In the genomic region with DNA sequence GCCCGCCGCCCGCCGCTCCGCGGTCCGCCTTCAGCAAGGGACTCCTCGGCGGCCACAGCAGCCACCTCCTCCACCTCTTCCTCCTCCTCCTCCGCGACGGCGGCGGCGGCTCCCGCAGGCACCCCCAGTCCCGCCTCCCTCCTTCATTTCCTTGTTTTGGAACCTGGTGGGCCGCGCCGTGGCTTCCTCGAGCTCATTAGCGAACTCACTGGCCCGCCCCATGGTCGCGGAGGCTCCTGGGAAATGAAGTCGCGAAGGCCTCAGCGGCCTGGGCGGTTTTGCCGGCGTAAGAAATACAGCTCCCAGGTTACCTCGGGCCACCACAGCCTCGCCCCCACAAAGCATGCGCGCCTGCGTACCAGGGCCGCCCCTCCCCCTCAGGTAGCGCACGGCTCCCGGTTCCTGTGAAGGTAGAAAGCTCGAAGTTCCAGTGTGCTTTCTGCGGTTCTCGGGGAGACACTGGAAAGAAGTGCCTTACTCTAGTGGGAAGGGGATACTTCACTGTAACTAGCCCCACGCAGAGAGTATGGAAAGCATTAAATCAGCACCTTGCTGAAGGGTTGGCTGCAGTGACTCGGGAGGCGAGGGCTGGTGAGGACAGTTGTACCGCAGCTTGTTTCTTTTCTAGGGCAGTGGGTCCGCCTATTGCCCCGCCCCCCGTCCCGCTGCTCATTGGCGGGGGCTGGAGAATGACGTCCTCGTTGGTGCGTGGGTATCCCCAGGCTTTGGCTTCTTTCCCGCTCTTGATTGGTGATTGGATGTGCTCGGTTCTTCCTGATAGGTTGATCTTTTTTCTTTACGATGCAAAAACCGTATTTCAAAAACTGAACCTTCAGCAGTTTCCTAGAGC, we compare ENCODE assay signal across 8 cellular contexts. TPM values are rescaled to one million over a fixed set of nuclear protein-coding genes. Genes with fewer than 3 reads are reported as not detected.
DNase-seq lines count a peak whose midpoint lies in the region; ATAC-seq and TF ChIP-seq lines count a peak whose summit lies in the region.

A gene (minus strand): TSS at position 210 of the 850 bp plus-strand sequence. CDS start 333 bp downstream, outside the sequence.

- H3K4me3 Mint-ChIP-seq in activated CD4-positive, alpha-beta T cell treated with anti-CD3 and anti-CD28 coated beads, Interleukin-2, amount 10 ng/mL, durations not matched to agents 24 days and 14 days = peak within 1 kb of the TSS; percentile 98

- ATAC-seq in GM19324 (IDR thresholded peaks at IDR 0.05; ENCODE audit: low FRiP score, unreplicated experiment) (peak; percentile 83), HG03469 (IDR thresholded peaks at IDR 0.05; ENCODE audit: unreplicated experiment) (peak; percentile 47), left colon (peak; percentile 89)

- H3K27me3 Mint-ChIP-seq in activated CD4-positive, alpha-beta T cell treated with anti-CD3 and anti-CD28 coated beads, Interleukin-2, amount 10 ng/mL, durations not matched to agents 24 days and 14 days = no peaks in the 10 kb centered on the region

- intact Hi-C loops in activated CD4-positive, alpha-beta T cell treated with anti-CD3 and anti-CD28 coated beads, Interleukin-2, amount 10 ng/mL, durations not matched to agents 24 days and 14 days (cut with micrococcal nuclease) = loop anchor here (1.0 to 10.0 kb wide), 11 partner anchors 31 to 1718 kb away; a partner anchor contains a TSS
- intact Hi-C loops in left colon (cut with DNase I, micrococcal nuclease) = loop anchor here in 1 of 2 donors (5.0 kb wide), 1 partner anchor 57 kb away; a partner anchor contains a TSS

- H3K9me3 Mint-ChIP-seq in activated CD4-positive, alpha-beta T cell treated with anti-CD3 and anti-CD28 coated beads, Interleukin-2, amount 10 ng/mL, durations not matched to agents 24 days and 14 days = no peaks in the 10 kb centered on the region

- peak within 1 kb of the TSS; percentile 99 for H3K4me3 ChIP-seq in BJ (ENCODE audit: low read depth, low read length)
- H3K4me3 ChIP-seq in coronary artery = peak within 1 kb of the TSS; percentile 100

- peak within 1 kb of the TSS; percentile 98 for H3K27ac Mint-ChIP-seq in activated CD4-positive, alpha-beta T cell treated with anti-CD3 and anti-CD28 coated beads, Interleukin-2, amount 10 ng/mL, durations not matched to agents 24 days and 14 days

- POLR2A ChIA-PET in BJ (lab: Charles Lee) = interaction anchor here (0.5 to 2.1 kb wide), 3 partner anchors 12 to 61 kb away, joined by 3 to 29 read pairs (median 28); a partner anchor contains a TSS

- CTCF ChIA-PET in BJ (lab: Yijun Ruan, JAX) = interaction anchor here (0.8 to 2.6 kb wide), 2 partner anchors 19 to 133 kb away, joined by 3 to 9 read pairs; no protein-coding TSS in a partner anchor

- DNase-seq in BJ (ENCODE audit: low read depth) = peak; percentile 88
- DNase-seq in NCI-H526 treated with DMSO at 0.1 percent for 48 hours (lab: John Stamatoyannopoulos, UW) = peak; percentile 99
- DNase-seq in activated CD4-positive, alpha-beta T cell treated with anti-CD3 and anti-CD28 coated beads, Interleukin-2, amount 10 ng/mL, durations not matched to agents 24 days and 14 days = peak; percentile 99
- peak; percentile 99 for DNase-seq in coronary artery (ENCODE audit: low spot score)
- peak; percentile 98 to 99 for DNase-seq in left colon
- peak; percentile 98 for DNase-seq in stimulated activated CD4-positive, alpha-beta T cell treated with anti-CD3 and anti-CD28 coated beads, Interleukin-1b, Interleukin-23, amount 100 ng/mL, for 48 hours

- no peaks in the 10 kb centered on the region for H3K36me3 ChIP-seq in BJ (ENCODE audit: control insufficient read depth, insufficient read depth, low read length)

- no peaks in the 10 kb centered on the region for H3K27me3 ChIP-seq in BJ (ENCODE audit: control insufficient read depth, insufficient read depth, low read length)

- H3K4me1 Mint-ChIP-seq in activated CD4-positive, alpha-beta T cell treated with anti-CD3 and anti-CD28 coated beads, Interleukin-2, amount 10 ng/mL, durations not matched to agents 24 days and 14 days = peaks cover 45% of the 10 kb centered on the region

- H3K36me3 Mint-ChIP-seq in activated CD4-positive, alpha-beta T cell treated with anti-CD3 and anti-CD28 coated beads, Interleukin-2, amount 10 ng/mL, durations not matched to agents 24 days and 14 days (ENCODE audit: low read depth) = peaks cover 2% of the 10 kb centered on the region

- peak within 1 kb of the TSS; percentile 94 to 99 for H3K27ac ChIP-seq in coronary artery

- no peak for TF ChIP-seq CTCF in BJ (IDR thresholded peaks at IDR 0.05; ENCODE audit: insufficient read depth, low read depth, low read length)
- no peak for TF ChIP-seq CTCF in coronary artery (IDR thresholded peaks at IDR 0.05)

RNA-seq across cellular contexts. Expression of the gene that starts here (rescaled TPM):
- 11.5 and 18.8 TPM in 2 replicates for polyA plus RNA-seq in BJ (2011; rRNA removed)
- polyA minus RNA-seq in BJ (2011; rRNA and poly(A)+ RNA removed) = 10.3 and 10.8 TPM in 2 replicates
- total RNA-seq in activated CD4-positive, alpha-beta T cell treated with anti-CD3 and anti-CD28 coated beads, Interleukin-2, amount 10 ng/mL, durations not matched to agents 24 days and 14 days = 13.0 and 15.7 TPM in 2 replicates
- total RNA-seq in left colon = 10 to 100 TPM; 17.9 to 32.4 TPM

Comparison
In these comparisons a context has a peak if more than half of its experiments do, and no peak if none do; other contexts are left out.
1. Peak in every context shown above with its lines: DNase-seq, ATAC-seq, H3K4me3 ChIP-seq and H3K27ac ChIP-seq.